In genomic region chr9:36928670-36929349, GRCh38 we compare ENCODE assay signal across 1 cellular context.
TF ChIP-seq lines count a peak whose summit lies in the region.

No MANE protein-coding gene starts in this region.

TF ChIP-seq in GM23338, 12 proteins besides CTCF, POLR2A, EP300 and RAD21 (continued from another document):
- TF ChIP-seq ZNF462 (CRISPR knock-in tag; IDR thresholded peaks at IDR 0.05) (no peak), CREB1 (CRISPR knock-in tag; IDR thresholded peaks at IDR 0.05; ENCODE audit: low read depth) (no peak), ZNF114 (CRISPR knock-in tag; IDR thresholded peaks at IDR 0.05) (no peak), STAT1 (IDR thresholded peaks at IDR 0.05; ENCODE audit: unreplicated experiment) (no peak), POLR2AphosphoS5 (IDR thresholded peaks at IDR 0.05; ENCODE audit: low read depth) (no peak), ZNF331 (CRISPR knock-in tag; IDR thresholded peaks at IDR 0.05; ENCODE audit: low read depth) (no peak), JUNB (IDR thresholded peaks at IDR 0.05; ENCODE audit: unreplicated experiment) (no peak)
